In genomic region chr20:58113706-58114105, GRCh38 we compare ENCODE assay signal across 16 cellular contexts.
"Had no signal": no experiment of that assay in that cellular context is flagged by ENCODE, and none has a peak within 500 bp of the region (broad histone marks: within the 10 kb centered on the region; RNA-seq: fewer than 3 reads in every experiment).

No MANE protein-coding gene starts in this region.

- H3K4me3 ChIP-seq: ascending aorta, cardiac muscle cell, skin epidermis, transverse colon had no signal

- H3K9me3 ChIP-seq: ascending aorta, transverse colon had no signal

- H3K4me1 Mint-ChIP-seq: activated naive CD8-positive, alpha-beta T cell treated with anti-CD3 and anti-CD28 coated beads, Interleukin-2, amount 50 U/mL, for 24 hours; naive thymus-derived CD4-positive, alpha-beta T cell had no signal

- H3K36me3 ChIP-seq: ascending aorta, cardiac muscle cell, transverse colon had no signal

- H3K27ac ChIP-seq: ascending aorta, cardiac muscle cell, transverse colon had no signal

- H3K4me1 ChIP-seq: transverse colon had no signal

- H3K27me3 ChIP-seq: ascending aorta, cardiac muscle cell, transverse colon had no signal

- DNase-seq: activated CD4-positive, alpha-beta T cell treated with anti-CD3 and anti-CD28 coated beads for 4 hours; activated CD8-positive, alpha-beta T cell treated with anti-CD3 and anti-CD28 coated beads for 36 hours; activated naive CD4-positive, alpha-beta T cell treated with Interleukin-2 at 50 U/mL for 16 hours; activated naive CD8-positive, alpha-beta T cell treated with anti-CD3 and anti-CD28 coated beads, Interleukin-2, amount 50 U/mL, for 24 hours; foreskin melanocyte; midbrain; naive thymus-derived CD4-positive, alpha-beta T cell; retina; stimulated activated CD4-positive, alpha-beta T cell treated with anti-CD3 and anti-CD28 coated beads, Interleukin-4, amount 100 ng/mL, for 4 hours; SW 1271; transverse colon had no signal

- FAIRE-seq: colon had no signal

- H3K4me3 Mint-ChIP-seq: activated CD8-positive, alpha-beta T cell treated with anti-CD3 and anti-CD28 coated beads for 36 hours; activated naive CD8-positive, alpha-beta T cell treated with anti-CD3 and anti-CD28 coated beads, Interleukin-2, amount 50 U/mL, for 24 hours; activated T-helper 1 cell treated with anti-CD3 and anti-CD28 coated beads, Interleukin-12 subunit alpha, Interleukin-12 subunit beta, Interleukin-2, Interleukin-4 antibody, amounts not matched to agents 30 ng/mL and 10 ng/mL and 1 ng/mL, durations not matched to agents 14 hours and 24 hours and 36 hours; naive thymus-derived CD4-positive, alpha-beta T cell had no signal

- H3K27ac Mint-ChIP-seq: activated CD8-positive, alpha-beta T cell treated with anti-CD3 and anti-CD28 coated beads for 36 hours; activated naive CD8-positive, alpha-beta T cell treated with anti-CD3 and anti-CD28 coated beads, Interleukin-2, amount 50 U/mL, for 24 hours; activated T-helper 1 cell treated with anti-CD3 and anti-CD28 coated beads, Interleukin-12 subunit alpha, Interleukin-12 subunit beta, Interleukin-2, Interleukin-4 antibody, amounts not matched to agents 30 ng/mL and 10 ng/mL and 1 ng/mL, durations not matched to agents 14 hours and 24 hours and 36 hours; naive thymus-derived CD4-positive, alpha-beta T cell had no signal

- ATAC-seq: activated CD8-positive, alpha-beta T cell treated with anti-CD3 and anti-CD28 coated beads for 36 hours; activated naive CD8-positive, alpha-beta T cell treated with anti-CD3 and anti-CD28 coated beads, Interleukin-2, amount 50 U/mL, for 24 hours; naive thymus-derived CD4-positive, alpha-beta T cell had no signal
